Comparison of ENCODE assay signal across 21 cellular contexts in genomic region chr14:96197163-96197852, GRCh38. TPM values are rescaled to one million over a fixed set of nuclear protein-coding genes. Genes with fewer than 3 reads are reported as not detected.
DNase-seq lines count a peak whose midpoint lies in the region; ATAC-seq, FAIRE-seq and TF ChIP-seq lines count a peak whose summit lies in the region.
"Had no signal": no experiment of that assay in that cellular context is flagged by ENCODE, and none has a peak within 500 bp of the region (broad histone marks: within the 10 kb centered on the region; RNA-seq: fewer than 3 reads in every experiment).

No MANE protein-coding gene starts in this region.

- H3K27ac Mint-ChIP-seq in GM23338 (no peak overlapping the region), endothelial cell (ENCODE audit: unreplicated experiment) (peak overlapping the region; percentile 55), neural progenitor cell (peak overlapping the region; percentile 69)
- H3K27ac Mint-ChIP-seq: CD8-positive, alpha-beta T cell had no signal

- H3K27ac ChIP-seq in GM23338 (ENCODE audit: low read depth), result no peak overlapping the region
- H3K27ac ChIP-seq in neural progenitor cell, result no peak overlapping the region
- peak overlapping the region; percentile 76 to 97 (median 92) for H3K27ac ChIP-seq in thyroid gland
- H3K27ac ChIP-seq: KMS-11 had no signal

- H3K4me2 ChIP-seq in GM23338 (no peak overlapping the region), neural progenitor cell (no peak overlapping the region)
- H3K4me2 ChIP-seq: KMS-11, SK-N-SH had no signal

- H3K9me3 Mint-ChIP-seq in GM23338 (no peaks in the 10 kb centered on the region; the same call in 2 of the 3 replicates), endothelial cell (ENCODE audit: unreplicated experiment) (no peaks in the 10 kb centered on the region), neural progenitor cell (no peaks in the 10 kb centered on the region)

- no peaks in the 10 kb centered on the region for H3K27me3 ChIP-seq in GM23338 (ENCODE audit: insufficient read depth)
- H3K27me3 ChIP-seq in neural progenitor cell, result no peaks in the 10 kb centered on the region
- no peaks in the 10 kb centered on the region for H3K27me3 ChIP-seq in thyroid gland

- peaks cover 12% of the 10 kb centered on the region for H3K27me3 Mint-ChIP-seq in GM23338 (ENCODE audit: insufficient read depth, low read depth, poor library complexity)
- H3K27me3 Mint-ChIP-seq in endothelial cell (ENCODE audit: unreplicated experiment), result peaks cover 10% of the 10 kb centered on the region
- peaks cover 2% of the 10 kb centered on the region for H3K27me3 Mint-ChIP-seq in neural progenitor cell (ENCODE audit: insufficient read depth, low read depth)

- peaks cover 11% of the 10 kb centered on the region; the same call in 1 of the 2 replicates for H3K4me1 ChIP-seq in GM23338 (ENCODE audit: insufficient read depth)
- H3K4me1 ChIP-seq in neural progenitor cell, result peaks cover 7% of the 10 kb centered on the region
- H3K4me1 ChIP-seq in thyroid gland, result peaks cover 46 to 61% of the 10 kb centered on the region in 2 donors

- H3K36me3 Mint-ChIP-seq in GM23338 (ENCODE audit: low read depth) (no peaks in the 10 kb centered on the region), endothelial cell (ENCODE audit: low read depth, unreplicated experiment) (peaks cover 5% of the 10 kb centered on the region), neural progenitor cell (no peaks in the 10 kb centered on the region)
- H3K36me3 Mint-ChIP-seq: CD8-positive, alpha-beta T cell had no signal

- H3K4me3 Mint-ChIP-seq in GM23338, result no peak overlapping the region
- H3K4me3 Mint-ChIP-seq in endothelial cell (ENCODE audit: unreplicated experiment), result no peak overlapping the region
- H3K4me3 Mint-ChIP-seq in neural progenitor cell, result no peak overlapping the region
- H3K4me3 Mint-ChIP-seq: CD8-positive, alpha-beta T cell had no signal

- DNase-seq in GM23338 (ENCODE audit: low spot score), result no peak
- no peak for DNase-seq in endothelial cell (ENCODE audit: low spot score)
- no peak for DNase-seq in neural progenitor cell (ENCODE audit: low spot score)
- DNase-seq in thyroid gland, result no peak
- no peak for DNase-seq in GM12892 (ENCODE audit: insufficient read length)
- DNase-seq in activated CD8-positive, alpha-beta memory T cell treated with anti-CD3 and anti-CD28 coated beads for 24 hours, result no peak
- DNase-seq: CD8-positive, alpha-beta T cell; DMS53; MV-4-11; NCI-H1694 treated with DMSO at 0.1 percent for 48 hours; NK-92 treated with Interleukin-12 subunit alpha and Interleukin-12 subunit beta, amount 100 ng/mL, for 24 hours; Right ventricle myocardium superior; SK-N-SH had no signal

- H3K9ac ChIP-seq in neural progenitor cell, result no peak overlapping the region
- H3K9ac ChIP-seq: KMS-11, SK-N-SH had no signal

- H4K20me1 ChIP-seq in GM23338 (replicated peaks; ENCODE audit: insufficient read depth), result no peaks in the 10 kb centered on the region
- no peaks in the 10 kb centered on the region for H4K20me1 ChIP-seq in neural progenitor cell (ENCODE audit: low read depth)

- no peaks in the 10 kb centered on the region for H3K36me3 ChIP-seq in GM23338 (ENCODE audit: insufficient read depth)
- H3K36me3 ChIP-seq in neural progenitor cell, result no peaks in the 10 kb centered on the region
- H3K36me3 ChIP-seq in thyroid gland, result no peaks in the 10 kb centered on the region

- no peaks in the 10 kb centered on the region for H3K9me2 ChIP-seq in GM23338 (ENCODE audit: insufficient read depth)
- H3K9me2 ChIP-seq: SK-N-SH had no signal

- H3K4me1 Mint-ChIP-seq in GM23338 (peaks cover 26% of the 10 kb centered on the region), endothelial cell (ENCODE audit: unreplicated experiment) (peaks cover 11% of the 10 kb centered on the region), neural progenitor cell (peaks cover 17% of the 10 kb centered on the region)

- H3K4me3 ChIP-seq in GM23338 (no peak overlapping the region), neural progenitor cell (no peak overlapping the region), thyroid gland (replicated peaks in 1 of 3) (no peak overlapping the region)
- H3K4me3 ChIP-seq: A549 had no signal

- intact Hi-C loops in thyroid gland (cut with DNase I), result no loop called here

- H3K9me3 ChIP-seq in neural progenitor cell (ENCODE audit: low read depth) (no peaks in the 10 kb centered on the region), thyroid gland (no peaks in the 10 kb centered on the region)
- H3K9me3 ChIP-seq: A549, SK-N-SH had no signal

- H3F3A ChIP-seq in GM23338 (replicated peaks; ENCODE audit: low read depth) (no peaks in the 10 kb centered on the region), neural progenitor cell (ENCODE audit: low read depth) (no peaks in the 10 kb centered on the region)

- ATAC-seq in GM23338 (0 out of 3 replicates have a peak, but pooled peaks have one; percentile 15), GM18870 (IDR thresholded peaks at IDR 0.05; ENCODE audit: unreplicated experiment) (no peak), HG02798 (IDR thresholded peaks at IDR 0.05; ENCODE audit: poor library complexity, unreplicated experiment) (no peak)
- ATAC-seq: A549; CD8-positive, alpha-beta T cell had no signal

- H2AFZ ChIP-seq in GM23338 (no peak overlapping the region), neural progenitor cell (replicated peaks) (no peak overlapping the region)

- FAIRE-seq in GM12892 (lab: Jason Lieb, UNC), result no peak
- FAIRE-seq: A549, GM12891 had no signal

- TF ChIP-seq CTCF in GM23338 (conservative IDR thresholded peaks at IDR 0.05; ENCODE audit: low read depth in 2 of 2), result no peak
- no peak for TF ChIP-seq CTCF in endothelial cell (IDR thresholded peaks at IDR 0.05; ENCODE audit: unreplicated experiment)
- TF ChIP-seq CTCF in neural progenitor cell (IDR thresholded peaks at IDR 0.05), result no peak
- TF ChIP-seq CTCF in thyroid gland (IDR thresholded peaks at IDR 0.05), result no peak

- WGBS in thyroid gland, 2 donors, result 95 to 96% methylated on average over 20 of the region's 20 CpGs

- H3K79me2 ChIP-seq in GM23338 (replicated peaks; ENCODE audit: insufficient read depth), result no peaks in the 10 kb centered on the region
- H3K79me2 ChIP-seq in neural progenitor cell (ENCODE audit: low read depth), result no peaks in the 10 kb centered on the region

- TF ChIP-seq POLR2A in thyroid gland (IDR thresholded peaks at IDR 0.05) (no peak), GM12892 (IDR thresholded peaks at IDR 0.05; ENCODE audit: low read depth, low read length) (no peak)

TF ChIP-seq in GM23338, 12 proteins besides CTCF, POLR2A, EP300 and RAD21 (continues in another document):
- TF ChIP-seq ETS1 (IDR thresholded peaks at IDR 0.05) (no peak), POLR2AphosphoS5 (IDR thresholded peaks at IDR 0.05; ENCODE audit: low read depth) (no peak)

RNA-seq across cellular contexts. Expression of gene BDKRB2, which starts 7.3 kb away (rescaled TPM):
- total RNA-seq in GM23338 (2014; rRNA removed; shearing (Covaris generic)), result 0.14 and 0.54 TPM in 2 replicates
- polyA plus RNA-seq in GM23338 (2016; fragmentation: Nextera tagmentation; extraction: Ambion mirVana), result 0.07 and 0.21 TPM in 2 replicates
- total RNA-seq in endothelial cell (ENCODE audit: unreplicated experiment) (0.15 TPM), neural progenitor cell (ENCODE audit: low replicate concordance) (0.37 TPM in 2 replicates), thyroid gland (1 to 10 TPM; 3.2 to 9.9 (median 5.3) TPM)
- polyA plus RNA-seq in GM12892 (2012; ENCODE audit: missing spikeins), result not detected
- total RNA-seq: CD8-positive, alpha-beta T cell; NCI-H460 had no signal

RNA-seq across cellular contexts. Expression of gene BDKRB1, which starts 58.7 kb away (rescaled TPM):
- not detected in 2 replicates for total RNA-seq in GM23338 (2014; rRNA removed; shearing (Covaris generic))
- not detected in 2 replicates for polyA plus RNA-seq in GM23338 (2016; fragmentation: Nextera tagmentation; extraction: Ambion mirVana)
- not detected for total RNA-seq in endothelial cell (ENCODE audit: unreplicated experiment)
- total RNA-seq in neural progenitor cell (ENCODE audit: low replicate concordance), result not detected in 2 replicates
- 1 to 10 TPM in 1 of 4 donors, under 1 TPM in 2, not detected in 1; 0.78 to 1.0 (median 0.94) TPM for total RNA-seq in thyroid gland
- polyA plus RNA-seq in GM12892 (2012; ENCODE audit: missing spikeins), result not detected
- total RNA-seq: CD8-positive, alpha-beta T cell; HT-29; NCI-H460; OCI-LY7; Right ventricle myocardium superior had no signal

Comparison
In these comparisons a context has a peak if more than half of its experiments do, and no peak if none do; other contexts are left out.
1. H3K27ac ChIP-seq: peak in thyroid gland (3 of 3); none in GM23338 (single experiment) and neural progenitor cell (single experiment).